ENCODE assay signal across 12 cellular contexts in the genomic region with DNA sequence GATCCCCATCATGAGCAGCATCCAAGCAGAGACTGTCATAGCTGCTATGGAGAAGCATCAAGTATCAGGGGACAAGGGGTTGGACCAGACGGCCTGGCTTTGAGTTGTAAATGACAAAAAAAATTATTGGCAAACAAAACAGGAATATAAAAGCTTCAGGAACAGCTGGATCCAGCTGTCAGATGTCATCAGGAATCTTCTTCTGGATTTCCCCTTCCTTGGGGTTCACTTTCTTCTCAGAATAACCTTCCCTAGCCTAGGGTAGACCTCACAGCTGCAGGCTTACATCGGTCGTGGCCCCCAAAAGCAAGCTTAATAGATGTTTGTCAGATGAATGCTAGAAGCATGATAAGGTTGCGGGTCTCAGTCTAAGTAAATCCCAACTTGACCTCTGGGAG. TPM values are rescaled to one million over a fixed set of nuclear protein-coding genes. Genes with fewer than 3 reads are reported as not detected.
DNase-seq lines count a peak whose midpoint lies in the region; ATAC-seq, FAIRE-seq and TF ChIP-seq lines count a peak whose summit lies in the region.
"Had no signal": no experiment of that assay in that cellular context is flagged by ENCODE, and none has a peak within 500 bp of the region (broad histone marks: within the 10 kb centered on the region; RNA-seq: fewer than 3 reads in every experiment).

No MANE protein-coding gene starts in this region.

- no peak overlapping the region for H3K27ac ChIP-seq in HepG2 (ENCODE audit: extremely low read length, insufficient read depth, low read length)
- H3K27ac ChIP-seq in right lobe of liver: no peak overlapping the region
- H3K27ac ChIP-seq: 22Rv1 had no signal

- WGBS in HepG2 (ENCODE audit: low lambda C conversion rate): 47% methylated on average over 4 of the region's 4 CpGs
- WGBS in right lobe of liver (ENCODE audit: insufficient coverage, low coverage, low lambda C conversion rate, missing lambda C conversion rate): 100% methylated on average over 1 of the region's 4 CpGs

- H3K27me3 ChIP-seq in HepG2 (ENCODE audit: control insufficient read depth in 1 of 2, insufficient read depth in 2 of 2, low read length in 2 of 2) (peaks cover 0 to 9% of the 10 kb centered on the region in 2 experiments; a peak in 2 of 5 replicates), right lobe of liver (no peaks in the 10 kb centered on the region)
- H3K27me3 ChIP-seq: BLaER1 treated with 17β-estradiol and CSF1 and Interleukin-3, amounts not matched to agents 10 nM and 100 nM had no signal

- TF ChIP-seq EP300 in HepG2 (IDR thresholded peaks at IDR 0.05; ENCODE audit: low read depth in 2 of 2, low read length in 2 of 2): no peak
- TF ChIP-seq EP300 in HepG2 (CRISPR knock-in tag; IDR thresholded peaks at IDR 0.05; ENCODE audit: borderline replicate concordance): no peak

- TF ChIP-seq POLR2A in HepG2 (IDR thresholded peaks at IDR 0.05; ENCODE audit: insufficient read depth in 1 of 2, low read depth in 2 of 2, low read length in 2 of 2) (no peak), right lobe of liver (IDR thresholded peaks at IDR 0.05) (no peak)

- H3K27me3 Mint-ChIP-seq in brain (peaks cover 13% of the 10 kb centered on the region), MCF 10A (ENCODE audit: insufficient read depth, unreplicated experiment) (no peaks in the 10 kb centered on the region)
- no peaks in the 10 kb centered on the region for H3K27me3 Mint-ChIP-seq in naive thymus-derived CD8-positive, alpha-beta T cell
- peaks cover 4 to 8% of the 10 kb centered on the region in 2 donors for H3K27me3 Mint-ChIP-seq in stimulated activated naive B cell treated with anti-CD40 and anti-IgM and Interleukin-4, amounts not matched to agents 10 μg/mL and 1 μg/mL and 100 μg/mL, for 72 hours
- H3K27me3 Mint-ChIP-seq in activated T-cell treated with anti-CD3 and anti-CD28 coated beads, Interleukin-2, amount 50 U/mL, for 72 hours (ENCODE audit: low read depth): no peaks in the 10 kb centered on the region

- H3K4me3 Mint-ChIP-seq in brain (no peak overlapping the region), MCF 10A (ENCODE audit: unreplicated experiment) (no peak overlapping the region)
- no peak overlapping the region for H3K4me3 Mint-ChIP-seq in naive thymus-derived CD8-positive, alpha-beta T cell
- no peak overlapping the region for H3K4me3 Mint-ChIP-seq in stimulated activated naive B cell treated with anti-CD40 and anti-IgM and Interleukin-4, amounts not matched to agents 10 μg/mL and 1 μg/mL and 100 μg/mL, for 72 hours
- no peak overlapping the region for H3K4me3 Mint-ChIP-seq in activated T-cell treated with anti-CD3 and anti-CD28 coated beads, Interleukin-2, amount 50 U/mL, for 72 hours

- no peak for FAIRE-seq in HepG2 (lab: Jason Lieb, UNC)

- H3K9me3 ChIP-seq in HepG2 (ENCODE audit: low read length): no peaks in the 10 kb centered on the region
- H3K9me3 ChIP-seq in right lobe of liver: no peaks in the 10 kb centered on the region

- H3K79me2 ChIP-seq in HepG2 (ENCODE audit: insufficient read depth, low read length): no peaks in the 10 kb centered on the region

- H3K4me1 Mint-ChIP-seq in brain (peaks cover 55% of the 10 kb centered on the region), MCF 10A (ENCODE audit: insufficient read depth, unreplicated experiment) (peaks cover 25% of the 10 kb centered on the region)
- peaks cover 4 to 23% (median 14%) of the 10 kb centered on the region in 4 donors for H3K4me1 Mint-ChIP-seq in naive thymus-derived CD8-positive, alpha-beta T cell
- peaks cover 13 to 21% of the 10 kb centered on the region in 2 donors for H3K4me1 Mint-ChIP-seq in stimulated activated naive B cell treated with anti-CD40 and anti-IgM and Interleukin-4, amounts not matched to agents 10 μg/mL and 1 μg/mL and 100 μg/mL, for 72 hours
- H3K4me1 Mint-ChIP-seq in activated T-cell treated with anti-CD3 and anti-CD28 coated beads, Interleukin-2, amount 50 U/mL, for 72 hours (ENCODE audit: low read depth): peaks cover 16% of the 10 kb centered on the region

- DNase-seq in HepG2 (ENCODE audit: low spot score): no peak
- no peak for DNase-seq in right lobe of liver
- no peak for DNase-seq in naive thymus-derived CD8-positive, alpha-beta T cell
- no peak for DNase-seq in stimulated activated naive B cell treated with anti-CD40 and anti-IgM and Interleukin-4, amounts not matched to agents 10 μg/mL and 1 μg/mL and 100 μg/mL, for 72 hours
- DNase-seq in activated T-cell treated with anti-CD3 and anti-CD28 coated beads, Interleukin-2, amount 50 U/mL, for 72 hours: no peak
- DNase-seq in MCF 10A (ENCODE audit: unreplicated experiment): no peak
- DNase-seq in RPMI8226: no peak
- DNase-seq: NCI-H2081 treated with DMSO at 0.1 percent for 48 hours had no signal

- no peak overlapping the region for H2AFZ ChIP-seq in HepG2 (ENCODE audit: low read length)

- POLR2A ChIA-PET in HepG2 (lab: Yijun Ruan, JAX): interaction anchor here (1.2 to 1.7 kb wide), 2 partner anchors 16 to 17 kb away, joined by 4 to 5 read pairs; a partner anchor contains a TSS
- POLR2A ChIA-PET in naive thymus-derived CD8-positive, alpha-beta T cell (lab: Charles Lee): interaction anchor here (0.5 to 1.4 kb wide), 4 partner anchors 8 to 1946 kb away, joined by 3 to 4 read pairs (median 3); no protein-coding TSS in a partner anchor
- POLR2A ChIA-PET in MCF 10A (lab: Yijun Ruan, JAX): interaction anchor here (0.6 to 1.1 kb wide), 2 partner anchors 171 to 184 kb away, joined by 3 read pairs; no protein-coding TSS in a partner anchor

- intact Hi-C loops in HepG2 (cut with micrococcal nuclease; ENCODE audit: unreplicated experiment) (loop anchor here (10.0 kb wide), 1 partner anchor 61 kb away; no protein-coding TSS in a partner anchor), right lobe of liver (cut with DNase I) (loop anchor here in 1 of 2 donors (10.0 kb wide), 1 partner anchor 361 kb away; no protein-coding TSS in a partner anchor), MCF 10A (cut with micrococcal nuclease) (no loop called here)

- H3K4me3 ChIP-seq in HepG2 (replicated peaks in 1 of 3; ENCODE audit: insufficient read depth in 1 of 3, low read depth in 2 of 3, low read length in 3 of 3) (no peak overlapping the region), right lobe of liver (no peak overlapping the region)
- H3K4me3 ChIP-seq: BLaER1 treated with 17β-estradiol and CSF1 and Interleukin-3, amounts not matched to agents 10 nM and 100 nM had no signal

- H3K27ac Mint-ChIP-seq in brain: peak overlapping the region in 3 of 5 experiments; percentile 55 to 97 (median 91)
- H3K27ac Mint-ChIP-seq in naive thymus-derived CD8-positive, alpha-beta T cell: peak overlapping the region in 9 of 10 donors; percentile 8 to 93 (median 90)
- H3K27ac Mint-ChIP-seq in stimulated activated naive B cell treated with anti-CD40 and anti-IgM and Interleukin-4, amounts not matched to agents 10 μg/mL and 1 μg/mL and 100 μg/mL, for 72 hours: peak overlapping the region; percentile 68
- H3K27ac Mint-ChIP-seq in activated T-cell treated with anti-CD3 and anti-CD28 coated beads, Interleukin-2, amount 50 U/mL, for 72 hours: no peak overlapping the region
- H3K27ac Mint-ChIP-seq in MCF 10A (ENCODE audit: low read depth, unreplicated experiment): no peak overlapping the region
- H3K27ac Mint-ChIP-seq: H9 had no signal

- no peak overlapping the region for H3K9ac ChIP-seq in HepG2 (ENCODE audit: insufficient read depth, low read depth, low read length)
- H3K9ac ChIP-seq: BLaER1 treated with 17β-estradiol and CSF1 and Interleukin-3, amounts not matched to agents 10 nM and 100 nM had no signal

- CTCF ChIA-PET in HepG2 (lab: Yijun Ruan, JAX; ENCODE audit: low intra/inter-chr PET ratio, low total read pairs): no interaction called here
- CTCF ChIA-PET in MCF 10A (lab: Yijun Ruan, JAX): interaction anchor here (0.6 to 1.6 kb wide), 4 partner anchors 9 to 287 kb away, joined by 3 to 7 read pairs (median 4); no protein-coding TSS in a partner anchor

- ATAC-seq in HepG2 (no peak), right lobe of liver (no peak)
- no peak for ATAC-seq in naive thymus-derived CD8-positive, alpha-beta T cell
- ATAC-seq in stimulated activated naive B cell treated with anti-CD40 and anti-IgM and Interleukin-4, amounts not matched to agents 10 μg/mL and 1 μg/mL and 100 μg/mL, for 72 hours (replicated peaks): no peak
- no peak for ATAC-seq in activated T-cell treated with anti-CD3 and anti-CD28 coated beads, Interleukin-2, amount 50 U/mL, for 72 hours (replicated peaks in 1 of 2)

- TF ChIP-seq RAD21 in HepG2 (CRISPR knock-in tag; IDR thresholded peaks at IDR 0.05): no peak

- TF ChIP-seq CTCF in HepG2 (CRISPR knock-in tag; IDR thresholded peaks at IDR 0.05) (no peak), right lobe of liver (IDR thresholded peaks at IDR 0.05) (no peak), brain (conservative IDR thresholded peaks at IDR 0.05) (no peak), MCF 10A (IDR thresholded peaks at IDR 0.05; ENCODE audit: unreplicated experiment) (no peak)

- no peak overlapping the region for H3K4me2 ChIP-seq in HepG2 (ENCODE audit: low read depth, low read length)

- H3K4me1 ChIP-seq in HepG2 (ENCODE audit: insufficient read depth, low read length): peaks cover 77% of the 10 kb centered on the region
- H3K4me1 ChIP-seq in right lobe of liver: no peaks in the 10 kb centered on the region

- H3K36me3 ChIP-seq in HepG2 (replicated peaks in 1 of 2; ENCODE audit: control insufficient read depth in 1 of 2, insufficient read depth in 2 of 2, low read length in 2 of 2): no peaks in the 10 kb centered on the region
- H3K36me3 ChIP-seq in right lobe of liver: no peaks in the 10 kb centered on the region
- H3K36me3 ChIP-seq: BLaER1 treated with 17β-estradiol and CSF1 and Interleukin-3, amounts not matched to agents 10 nM and 100 nM had no signal

- H3K36me3 Mint-ChIP-seq in brain (no peaks in the 10 kb centered on the region), MCF 10A (ENCODE audit: insufficient read depth, unreplicated experiment) (no peaks in the 10 kb centered on the region)
- H3K36me3 Mint-ChIP-seq in naive thymus-derived CD8-positive, alpha-beta T cell: peaks cover 0 to 6% (median 4%) of the 10 kb centered on the region in 3 donors
- peaks cover 0 to 1% of the 10 kb centered on the region in 2 donors for H3K36me3 Mint-ChIP-seq in stimulated activated naive B cell treated with anti-CD40 and anti-IgM and Interleukin-4, amounts not matched to agents 10 μg/mL and 1 μg/mL and 100 μg/mL, for 72 hours
- peaks cover 0 to 2% of the 10 kb centered on the region in 2 donors for H3K36me3 Mint-ChIP-seq in activated T-cell treated with anti-CD3 and anti-CD28 coated beads, Interleukin-2, amount 50 U/mL, for 72 hours (ENCODE audit: insufficient read depth in 2 of 2)

- no peaks in the 10 kb centered on the region for H4K20me1 ChIP-seq in HepG2 (ENCODE audit: insufficient read depth, low read length)
- H4K20me1 ChIP-seq: BLaER1 treated with 17β-estradiol and CSF1 and Interleukin-3, amounts not matched to agents 10 nM and 100 nM had no signal

- H3K9me3 Mint-ChIP-seq in brain (peaks cover 5 to 12% (median 7%) of the 10 kb centered on the region in 5 experiments), MCF 10A (ENCODE audit: unreplicated experiment) (peaks cover 3% of the 10 kb centered on the region)
- peaks cover 0 to 10% (median 5%) of the 10 kb centered on the region in 9 donors for H3K9me3 Mint-ChIP-seq in naive thymus-derived CD8-positive, alpha-beta T cell
- peaks cover 2 to 5% of the 10 kb centered on the region in 2 donors for H3K9me3 Mint-ChIP-seq in stimulated activated naive B cell treated with anti-CD40 and anti-IgM and Interleukin-4, amounts not matched to agents 10 μg/mL and 1 μg/mL and 100 μg/mL, for 72 hours
- H3K9me3 Mint-ChIP-seq in activated T-cell treated with anti-CD3 and anti-CD28 coated beads, Interleukin-2, amount 50 U/mL, for 72 hours: peaks cover under 1 to 3% of the 10 kb centered on the region in 2 donors

- in situ Hi-C loops in HepG2 (cut with HindIII; ENCODE audit: extremely low pct_ligation_motif_present, low pct_unique_long_range_greater_than_20kb): no loop called here

- BruUV-seq in HepG2 (replicated peaks; lab: Mats Ljungman, UMichigan) (no TSS peak), MCF 10A (replicated peaks; lab: Mats Ljungman, UMichigan) (no TSS peak)

RNA-seq across cellular contexts. Expression of a gene that starts 17.2 kb away (rescaled TPM):
- total RNA-seq in HepG2 (2016; rRNA removed; fragmentation: Illumina TruSeq; extraction: Trizol) (5.1 and 5.2 TPM in 2 replicates), right lobe of liver (10 to 100 TPM in 2 of 6 experiments, 1 to 10 TPM in 4; 6.1 to 14.5 (median 8.4) TPM), MCF 10A (2022) (30.4 and 34.6 TPM in 2 replicates)
- 2.6 and 3.4 TPM in 2 replicates for total RNA-seq in HepG2 (2016; cell fraction: cytosol; rRNA removed; fragmentation: Illumina TruSeq; extraction: Trizol; ENCODE audit: low read depth)
- 5.2 and 5.4 TPM in 2 replicates for total RNA-seq in HepG2 (2016; cell fraction: insoluble cytoplasmic fraction; rRNA removed; fragmentation: Illumina TruSeq; extraction: Trizol)
- total RNA-seq in HepG2 (2016; cell fraction: membrane; rRNA removed; fragmentation: Illumina TruSeq; extraction: Trizol): 4.3 and 5.6 TPM in 2 replicates
- 7.2 and 9.2 TPM in 2 replicates for total RNA-seq in HepG2 (2016; cell fraction: nucleus; rRNA removed; fragmentation: Illumina TruSeq; extraction: Trizol)
- polyA plus RNA-seq in HepG2 (2011; rRNA removed) (3.4 and 3.9 TPM in 2 replicates), brain (ENCODE audit: insufficient read depth, low read depth, low replicate concordance) (22.1 TPM)
- 1.9 and 2.7 TPM in 2 replicates for polyA plus RNA-seq in HepG2 (2011; cell fraction: cytosol; rRNA removed)
- polyA plus RNA-seq in HepG2 (2011; cell fraction: nucleus; rRNA removed): 15.5 and 22.7 TPM in 2 replicates
- polyA plus RNA-seq in HepG2 (2012): 6.0 and 9.1 TPM in 2 replicates
- 3.8 and 4.7 TPM in 2 replicates for polyA plus RNA-seq in HepG2 (2016; cell fraction: cytosol; fragmentation: Illumina TruSeq; extraction: Trizol; ENCODE audit: low read depth)
- 8.3 and 10.1 TPM in 2 replicates for polyA plus RNA-seq in HepG2 (2016; cell fraction: insoluble cytoplasmic fraction; fragmentation: Illumina TruSeq; extraction: Trizol; ENCODE audit: low read depth)
- polyA plus RNA-seq in HepG2 (2016; cell fraction: membrane; fragmentation: Illumina TruSeq; extraction: Trizol; ENCODE audit: low read depth): 5.1 and 5.2 TPM in 2 replicates
- polyA plus RNA-seq in HepG2 (2016; cell fraction: nucleus; fragmentation: Illumina TruSeq; extraction: Trizol; ENCODE audit: insufficient read depth, low read depth): 24.6 and 26.3 TPM in 2 replicates
- 7.4 and 12.2 TPM in 2 replicates for polyA minus RNA-seq in HepG2 (2011; rRNA and poly(A)+ RNA removed; ENCODE audit: low replicate concordance)
- 6.2 and 6.7 TPM in 2 replicates for polyA minus RNA-seq in HepG2 (2011; cell fraction: cytosol; rRNA and poly(A)+ RNA removed)
- polyA minus RNA-seq in HepG2 (2011; cell fraction: nucleus; rRNA and poly(A)+ RNA removed): 9.0 and 12.1 TPM in 2 replicates
- total RNA-seq in naive thymus-derived CD8-positive, alpha-beta T cell: 10 to 100 TPM; 33.8 to 35.2 TPM
- 1 to 10 TPM; 1.5 to 4.0 (median 2.3) TPM for polyA plus RNA-seq in naive thymus-derived CD8-positive, alpha-beta T cell
- 10 to 100 TPM; 19.5 to 21.3 TPM for total RNA-seq in activated T-cell treated with anti-CD3 and anti-CD28 coated beads, Interleukin-2, amount 50 U/mL, for 72 hours

Comparison
In these comparisons a context has a peak if more than half of its experiments do, and no peak if none do; other contexts are left out.
1. H3K27ac Mint-ChIP-seq: peak in brain (3 of 5), naive thymus-derived CD8-positive, alpha-beta T cell (9 of 10) and stimulated activated naive B cell treated with anti-CD40 and anti-IgM and Interleukin-4, amounts not matched to agents 10 μg/mL and 1 μg/mL and 100 μg/mL, for 72 hours (single experiment); none in activated T-cell treated with anti-CD3 and anti-CD28 coated beads, Interleukin-2, amount 50 U/mL, for 72 hours (single experiment) and MCF 10A (single experiment).